14 cellular contexts compared by ENCODE assay signal in genomic region chr16:15489016-15489415, GRCh38. TPM values are rescaled to one million over a fixed set of nuclear protein-coding genes. Genes with fewer than 3 reads are reported as not detected.
DNase-seq lines count a peak whose midpoint lies in the region; ATAC-seq and TF ChIP-seq lines count a peak whose summit lies in the region.
"Had no signal": no experiment of that assay in that cellular context is flagged by ENCODE, and none has a peak within 500 bp of the region (broad histone marks: within the 10 kb centered on the region; RNA-seq: fewer than 3 reads in every experiment).

No MANE protein-coding gene starts in this region.

- H3K27me3 Mint-ChIP-seq in activated CD4-positive, alpha-beta T cell treated with anti-CD3 and anti-CD28 coated beads, Interleukin-2, amount 10 ng/mL, durations not matched to agents 24 days and 14 days, result no peaks in the 10 kb centered on the region
- no peaks in the 10 kb centered on the region for H3K27me3 Mint-ChIP-seq in activated T-helper 17 cell treated with anti-CD3 and anti-CD28 coated beads, Interleukin-2, amount 50 U/mL, for 72 hours
- H3K27me3 Mint-ChIP-seq in stimulated activated naive CD8-positive, alpha-beta T cell treated with anti-CD3 and anti-CD28 coated beads, Interleukin-15, amount 100 ng/mL, for 72 hours, result no peaks in the 10 kb centered on the region
- H3K27me3 Mint-ChIP-seq in mesothelial cell of epicardium (ENCODE audit: low read depth), result peaks cover 2% of the 10 kb centered on the region
- H3K27me3 Mint-ChIP-seq: central memory CD8-positive, alpha-beta T cell had no signal

- H3K4me3 Mint-ChIP-seq in activated CD4-positive, alpha-beta T cell treated with anti-CD3 and anti-CD28 coated beads, Interleukin-2, amount 10 ng/mL, durations not matched to agents 24 days and 14 days, result peak overlapping the region; percentile 74
- peak overlapping the region; percentile 74 for H3K4me3 Mint-ChIP-seq in activated T-helper 17 cell treated with anti-CD3 and anti-CD28 coated beads, Interleukin-2, amount 50 U/mL, for 72 hours
- H3K4me3 Mint-ChIP-seq in stimulated activated naive CD8-positive, alpha-beta T cell treated with anti-CD3 and anti-CD28 coated beads, Interleukin-15, amount 100 ng/mL, for 72 hours, result peak overlapping the region; percentile 7 to 46
- H3K4me3 Mint-ChIP-seq in mesothelial cell of epicardium, result no peak overlapping the region
- H3K4me3 Mint-ChIP-seq: central memory CD8-positive, alpha-beta T cell; WTC11 had no signal

- H3K36me3 Mint-ChIP-seq in activated CD4-positive, alpha-beta T cell treated with anti-CD3 and anti-CD28 coated beads, Interleukin-2, amount 10 ng/mL, durations not matched to agents 24 days and 14 days (ENCODE audit: low read depth), result peaks cover 11% of the 10 kb centered on the region
- no peaks in the 10 kb centered on the region for H3K36me3 Mint-ChIP-seq in activated T-helper 17 cell treated with anti-CD3 and anti-CD28 coated beads, Interleukin-2, amount 50 U/mL, for 72 hours (ENCODE audit: low read depth)
- no peaks in the 10 kb centered on the region for H3K36me3 Mint-ChIP-seq in mesothelial cell of epicardium
- H3K36me3 Mint-ChIP-seq: WTC11 had no signal

- TF ChIP-seq RAD21 in liver (IDR thresholded peaks at IDR 0.05), result no peak

- 39% methylated on average over 3 of the region's 3 CpGs for WGBS in liver
- WGBS in ovary, 3 donors, result 61 to 74% (median 66%) methylated on average over 3 of the region's 3 CpGs

- peaks cover 41% of the 10 kb centered on the region for H3K4me1 Mint-ChIP-seq in activated CD4-positive, alpha-beta T cell treated with anti-CD3 and anti-CD28 coated beads, Interleukin-2, amount 10 ng/mL, durations not matched to agents 24 days and 14 days
- peaks cover 17% of the 10 kb centered on the region for H3K4me1 Mint-ChIP-seq in activated T-helper 17 cell treated with anti-CD3 and anti-CD28 coated beads, Interleukin-2, amount 50 U/mL, for 72 hours
- H3K4me1 Mint-ChIP-seq in stimulated activated naive CD8-positive, alpha-beta T cell treated with anti-CD3 and anti-CD28 coated beads, Interleukin-15, amount 100 ng/mL, for 72 hours, result peaks cover 60% of the 10 kb centered on the region
- H3K4me1 Mint-ChIP-seq in mesothelial cell of epicardium, result peaks cover 2% of the 10 kb centered on the region
- H3K4me1 Mint-ChIP-seq: central memory CD8-positive, alpha-beta T cell had no signal

- DNase-seq in activated CD4-positive, alpha-beta T cell treated with anti-CD3 and anti-CD28 coated beads, Interleukin-2, amount 10 ng/mL, durations not matched to agents 24 days and 14 days, result no peak
- DNase-seq in activated CD4-positive, alpha-beta T cell treated with anti-CD3 and anti-CD28 coated beads, Interleukin-2, amount 50 U/mL, for 48 hours, result no peak
- DNase-seq in stimulated activated naive CD8-positive, alpha-beta T cell treated with anti-CD3 and anti-CD28 coated beads, Interleukin-15, amount 100 ng/mL, for 72 hours, result no peak
- DNase-seq in ovary (no peak), mesothelial cell of epicardium (ENCODE audit: low spot score in 2 of 2, unreplicated experiment in 2 of 2) (no peak)
- DNase-seq: activated effector memory CD4-positive, alpha-beta T cell treated with Interleukin-2 at 50 U/mL for 16 hours; Caco-2; midbrain had no signal

- H3K27me3 ChIP-seq in liver (ENCODE audit: control insufficient read depth in 4 of 4, insufficient read depth in 4 of 4, low read length in 3 of 4) (no peaks in the 10 kb centered on the region), ovary (no peaks in the 10 kb centered on the region)

- H3K27ac Mint-ChIP-seq in activated CD4-positive, alpha-beta T cell treated with anti-CD3 and anti-CD28 coated beads, Interleukin-2, amount 10 ng/mL, durations not matched to agents 24 days and 14 days, result peak overlapping the region; percentile 94
- peak overlapping the region; percentile 92 for H3K27ac Mint-ChIP-seq in activated T-helper 17 cell treated with anti-CD3 and anti-CD28 coated beads, Interleukin-2, amount 50 U/mL, for 72 hours
- peak overlapping the region; percentile 20 to 93 for H3K27ac Mint-ChIP-seq in stimulated activated naive CD8-positive, alpha-beta T cell treated with anti-CD3 and anti-CD28 coated beads, Interleukin-15, amount 100 ng/mL, for 72 hours
- H3K27ac Mint-ChIP-seq in mesothelial cell of epicardium, result no peak overlapping the region
- H3K27ac Mint-ChIP-seq: WTC11 had no signal

- TF ChIP-seq CTCF in liver (IDR thresholded peaks at IDR 0.05; ENCODE audit: low read depth, low read length, missing input control), result no peak
- TF ChIP-seq CTCF in ovary (IDR thresholded peaks at IDR 0.05), result no peak
- no peak for TF ChIP-seq CTCF in mesothelial cell of epicardium (IDR thresholded peaks at IDR 0.05; ENCODE audit: unreplicated experiment)

- TF ChIP-seq EP300 in ovary (IDR thresholded peaks at IDR 0.05), result no peak

- H3K4me3 ChIP-seq in liver (ENCODE audit: low read depth in 1 of 3, low read length in 3 of 3), result no peak overlapping the region
- no peak overlapping the region for H3K4me3 ChIP-seq in ovary
- H3K4me3 ChIP-seq: HAP-1 had no signal

- intact Hi-C loops in activated CD4-positive, alpha-beta T cell treated with anti-CD3 and anti-CD28 coated beads, Interleukin-2, amount 10 ng/mL, durations not matched to agents 24 days and 14 days (cut with micrococcal nuclease), result loop anchor here (2.0 kb wide), 2 partner anchors 102 to 154 kb away; partner anchors contain the start of gene MARF1
- intact Hi-C loops in ovary (cut with DNase I), result no loop called here

- H3K9me3 ChIP-seq in liver (ENCODE audit: control insufficient read depth in 4 of 4, low read length in 3 of 4) (no peaks in the 10 kb centered on the region), ovary (no peaks in the 10 kb centered on the region)
- H3K9me3 ChIP-seq: Caco-2, HAP-1 had no signal

- H3K27ac ChIP-seq in liver (ENCODE audit: low read depth in 1 of 2, low read length in 2 of 2) (peak overlapping the region; percentile 90 to 93), ovary (peak overlapping the region in 1 of 2 donors; percentile 5)

- no peak for ATAC-seq in activated T-helper 17 cell treated with anti-CD3 and anti-CD28 coated beads, Interleukin-2, amount 50 U/mL, for 72 hours (replicated peaks)
- no peak for ATAC-seq in stimulated activated naive CD8-positive, alpha-beta T cell treated with anti-CD3 and anti-CD28 coated beads, Interleukin-15, amount 100 ng/mL, for 72 hours
- no peak for ATAC-seq in GM21360 (IDR thresholded peaks at IDR 0.05; ENCODE audit: unreplicated experiment)
- ATAC-seq: WTC11 had no signal

- TF ChIP-seq POLR2A in ovary (IDR thresholded peaks at IDR 0.05), result no peak

- no peaks in the 10 kb centered on the region for H3K36me3 ChIP-seq in liver (ENCODE audit: control insufficient read depth in 4 of 4, insufficient read depth in 3 of 4, low read depth in 1 of 4, low read length in 3 of 4)
- no peaks in the 10 kb centered on the region for H3K36me3 ChIP-seq in ovary
- H3K36me3 ChIP-seq: HAP-1 had no signal

- peaks cover 7% of the 10 kb centered on the region for H3K9me3 Mint-ChIP-seq in activated CD4-positive, alpha-beta T cell treated with anti-CD3 and anti-CD28 coated beads, Interleukin-2, amount 10 ng/mL, durations not matched to agents 24 days and 14 days
- H3K9me3 Mint-ChIP-seq in activated T-helper 17 cell treated with anti-CD3 and anti-CD28 coated beads, Interleukin-2, amount 50 U/mL, for 72 hours, result no peaks in the 10 kb centered on the region
- H3K9me3 Mint-ChIP-seq in stimulated activated naive CD8-positive, alpha-beta T cell treated with anti-CD3 and anti-CD28 coated beads, Interleukin-15, amount 100 ng/mL, for 72 hours, result no peaks in the 10 kb centered on the region
- H3K9me3 Mint-ChIP-seq in mesothelial cell of epicardium, result no peaks in the 10 kb centered on the region
- H3K9me3 Mint-ChIP-seq: central memory CD8-positive, alpha-beta T cell; WTC11 had no signal

- no peak overlapping the region for H3K9ac ChIP-seq in liver (ENCODE audit: low read depth in 1 of 2, low read length in 2 of 2)

- H3K4me1 ChIP-seq in liver (ENCODE audit: control insufficient read depth in 4 of 4, insufficient read depth in 4 of 4, low read length in 3 of 4) (peaks cover 7 to 31% (median 16%) of the 10 kb centered on the region in 4 donors), ovary (ENCODE audit: insufficient read depth) (peaks cover 7% of the 10 kb centered on the region)
- H3K4me1 ChIP-seq: Caco-2, HAP-1 had no signal

TF ChIP-seq in liver, 16 proteins besides CTCF, POLR2A, EP300 and RAD21 (continues in another document):
- TF ChIP-seq HNF4A (conservative IDR thresholded peaks at IDR 0.05), result no peak
- TF ChIP-seq HNF4G (IDR thresholded peaks at IDR 0.05), result no peak
- no peak for TF ChIP-seq MAX (IDR thresholded peaks at IDR 0.05)
- TF ChIP-seq ATF3 (IDR thresholded peaks at IDR 0.05), result no peak
- no peak for TF ChIP-seq SP1 (IDR thresholded peaks at IDR 0.05)
- no peak for TF ChIP-seq FOXA2 (IDR thresholded peaks at IDR 0.05)
- TF ChIP-seq RXRA (IDR thresholded peaks at IDR 0.05), result no peak
- no peak for TF ChIP-seq EGR1 (IDR thresholded peaks at IDR 0.05; ENCODE audit: low read depth in 2 of 2)
- TF ChIP-seq TAF1 (conservative IDR thresholded peaks at IDR 0.05), result no peak
- no peak for TF ChIP-seq YY1 (IDR thresholded peaks at IDR 0.05)
- TF ChIP-seq FOXA1 (IDR thresholded peaks at IDR 0.05), result no peak
- no peak for TF ChIP-seq NR2F2 (IDR thresholded peaks at IDR 0.05)
- no peak for TF ChIP-seq GABPA (IDR thresholded peaks at IDR 0.05 in 1 of 2, conservative IDR thresholded peaks at IDR 0.05 in 1 of 2)
- no peak for TF ChIP-seq JUND (IDR thresholded peaks at IDR 0.05)

RNA-seq across cellular contexts. Expression of gene BMERB1, which starts 54.6 kb away (rescaled TPM):
- 15.5 and 17.0 TPM in 2 replicates for total RNA-seq in activated CD4-positive, alpha-beta T cell treated with anti-CD3 and anti-CD28 coated beads, Interleukin-2, amount 10 ng/mL, durations not matched to agents 24 days and 14 days
- total RNA-seq in activated T-helper 17 cell treated with anti-CD3 and anti-CD28 coated beads, Interleukin-2, amount 50 U/mL, for 72 hours, result 10 to 100 TPM in 1 of 2 donors, 1 to 10 TPM in 1; 7.0 to 19.3 TPM
- total RNA-seq in liver (10 to 100 TPM in 1 of 2 donors, 1 to 10 TPM in 1; 5.6 to 33.3 TPM), ovary (10 to 100 TPM; 22.6 to 77.5 (median 66.8) TPM), mesothelial cell of epicardium (2.9 to 3.9 TPM (median 3.1 TPM) in 3 replicates)
- polyA plus RNA-seq in liver (1 to 10 TPM; 8.3 to 9.7 TPM), ovary (10 to 100 TPM; 54.9 to 65.2 TPM)
- total RNA-seq: Caco-2 had no signal
